Comparison of ENCODE assay signal across 21 cellular contexts in genomic region chr20:17631576-17632319, GRCh38.
"Had no signal": no experiment of that assay in that cellular context is flagged by ENCODE, and none has a peak within 500 bp of the region (broad histone marks: within the 10 kb centered on the region; RNA-seq: fewer than 3 reads in every experiment).

No MANE protein-coding gene starts in this region.

- H3K27ac Mint-ChIP-seq: mesothelial cell of epicardium, nephron had no signal

- H3K9me3 Mint-ChIP-seq: endodermal cell, immature natural killer cell, mesothelial cell of epicardium, nephron had no signal

- H3K4me3 ChIP-seq: body of pancreas, dorsolateral prefrontal cortex, heart left ventricle, lung, sigmoid colon, thyroid gland, uterus had no signal

- H3K4me1 ChIP-seq: parathyroid adenoma had no signal

- ATAC-seq: body of pancreas, heart left ventricle had no signal

- H3K4me3 Mint-ChIP-seq: endodermal cell, immature natural killer cell, mesothelial cell of epicardium, nephron had no signal

- H3K36me3 ChIP-seq: uterus had no signal

- H3K27me3 ChIP-seq: body of pancreas, dorsolateral prefrontal cortex, heart left ventricle, sigmoid colon, thyroid gland, uterus had no signal

- H3K9ac ChIP-seq: parathyroid adenoma had no signal

- H2AFZ ChIP-seq: parathyroid adenoma had no signal

- H3K4me1 Mint-ChIP-seq: endodermal cell, mesothelial cell of epicardium had no signal

- DNase-seq: activated CD4-positive, CD25-positive, alpha-beta regulatory T cell treated with anti-CD3 and anti-CD28 coated beads, Interleukin-2, amount 50 U/mL, for 72 hours; activated naive CD4-positive, alpha-beta T cell; activated T-cell treated with anti-CD3 and anti-CD28 coated beads for 4 hours; body of pancreas; dorsolateral prefrontal cortex; endodermal cell; foreskin melanocyte; immature natural killer cell; sigmoid colon; stimulated activated CD8-positive, alpha-beta memory T cell treated with anti-CD3 and anti-CD28 coated beads, Interleukin-4, amount 100 ng/mL, for 48 hours; stimulated activated naive CD4-positive, alpha-beta T cell treated with Interleukin-2 at 50 U/mL for 16 hours; T-helper 2 cell; thyroid gland; uterus had no signal

- H3K9me3 ChIP-seq: body of pancreas, heart left ventricle, sigmoid colon, thyroid gland, uterus had no signal

- H3K27ac ChIP-seq: dorsolateral prefrontal cortex, heart left ventricle, parathyroid adenoma, sigmoid colon, thyroid gland, uterus, VCaP had no signal

- FAIRE-seq: colon had no signal
